33 cellular contexts compared by ENCODE assay signal in the genomic region with DNA sequence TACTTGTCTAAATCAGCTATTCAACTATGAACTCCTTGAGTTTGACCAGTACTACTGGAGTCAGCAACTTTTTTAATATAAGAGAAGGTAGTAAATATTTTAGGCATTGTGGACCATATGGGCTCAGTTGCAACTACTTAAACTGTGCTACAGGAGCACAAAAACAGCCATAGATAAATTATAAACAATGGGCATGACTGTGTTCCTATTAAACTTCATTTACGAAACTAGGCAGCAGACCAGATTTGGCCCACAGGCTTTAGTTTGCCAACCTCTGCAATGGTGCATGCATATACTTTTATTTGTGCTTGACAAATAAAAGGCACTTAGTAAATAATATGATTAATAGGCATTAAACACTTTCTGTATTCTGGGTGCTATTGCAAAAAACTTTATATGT.
"Had no signal": no experiment of that assay in that cellular context is flagged by ENCODE, and none has a peak within 500 bp of the region (broad histone marks: within the 10 kb centered on the region; RNA-seq: fewer than 3 reads in every experiment).

No MANE protein-coding gene starts in this region.

- DNase-seq: activated B cell treated with CpG ODN at 0.5 μM for 24 hours; activated CD4-positive, alpha-beta memory T cell treated with anti-CD3 and anti-CD28 coated beads for 36 hours; activated CD4-positive, alpha-beta T cell treated with anti-CD3 and anti-CD28 coated beads for 4 hours; activated CD4-positive, alpha-beta T cell treated with anti-CD3 and anti-CD28 coated beads, Interleukin-2, amount 50 U/mL, for 1 hour; activated CD4-positive, CD25-positive, alpha-beta regulatory T cell treated with anti-CD3 and anti-CD28 coated beads, Interleukin-2, amount 50 U/mL, for 72 hours; activated CD8-positive, alpha-beta memory T cell treated with anti-CD3 and anti-CD28 coated beads, Interleukin-2, amount 50 U/mL, for 4 hours; activated gamma-delta T cell treated with Interleukin-2 at 50 U/mL for 16 hours; activated naive CD4-positive, alpha-beta T cell treated with anti-CD3 and anti-CD28 coated beads for 36 hours; activated naive CD8-positive, alpha-beta T cell treated with anti-CD3 and anti-CD28 coated beads, Interleukin-2, amount 50 U/mL, for 24 hours; activated T-cell treated with anti-CD3 and anti-CD28 coated beads for 4 hours; activated T-cell treated with anti-CD3 and anti-CD28 coated beads, Interleukin-2, amount 50 U/mL, for 4 hours; anterior cingulate cortex; caudate nucleus; cerebellar nuclear complex; Kasumi-1; KG1; NCI-H1092 treated with DMSO at 0.1 percent for 48 hours; NCI-H1417; NCI-H146; NCI-H187; NCI-H2029 treated with DMSO at 0.1 percent for 48 hours; NCI-H2107; NCI-H2171; NCI-H510A; NCI-H526; NCI-H748 treated with DMSO at 0.1 percent for 48 hours; SHP77 treated with DMSO at 0.1 percent for 48 hours; SW 1271; T-helper 1 cell; T-helper 2 cell; T-helper 9 cell had no signal

- H3K27me3 ChIP-seq: SJSA1 had no signal

- H3K27ac ChIP-seq: SJSA1, VCaP had no signal

- H3K36me3 ChIP-seq: SJSA1 had no signal

- H3K4me3 ChIP-seq: SJSA1 had no signal

- ATAC-seq: activated naive CD8-positive, alpha-beta T cell treated with anti-CD3 and anti-CD28 coated beads, Interleukin-2, amount 50 U/mL, for 24 hours; activated T-cell treated with anti-CD3 and anti-CD28 coated beads, Interleukin-2, amount 50 U/mL, for 4 hours had no signal

- H3K9me3 ChIP-seq: SJSA1 had no signal
